ENCODE assay signal across 17 cellular contexts in the genomic region with DNA sequence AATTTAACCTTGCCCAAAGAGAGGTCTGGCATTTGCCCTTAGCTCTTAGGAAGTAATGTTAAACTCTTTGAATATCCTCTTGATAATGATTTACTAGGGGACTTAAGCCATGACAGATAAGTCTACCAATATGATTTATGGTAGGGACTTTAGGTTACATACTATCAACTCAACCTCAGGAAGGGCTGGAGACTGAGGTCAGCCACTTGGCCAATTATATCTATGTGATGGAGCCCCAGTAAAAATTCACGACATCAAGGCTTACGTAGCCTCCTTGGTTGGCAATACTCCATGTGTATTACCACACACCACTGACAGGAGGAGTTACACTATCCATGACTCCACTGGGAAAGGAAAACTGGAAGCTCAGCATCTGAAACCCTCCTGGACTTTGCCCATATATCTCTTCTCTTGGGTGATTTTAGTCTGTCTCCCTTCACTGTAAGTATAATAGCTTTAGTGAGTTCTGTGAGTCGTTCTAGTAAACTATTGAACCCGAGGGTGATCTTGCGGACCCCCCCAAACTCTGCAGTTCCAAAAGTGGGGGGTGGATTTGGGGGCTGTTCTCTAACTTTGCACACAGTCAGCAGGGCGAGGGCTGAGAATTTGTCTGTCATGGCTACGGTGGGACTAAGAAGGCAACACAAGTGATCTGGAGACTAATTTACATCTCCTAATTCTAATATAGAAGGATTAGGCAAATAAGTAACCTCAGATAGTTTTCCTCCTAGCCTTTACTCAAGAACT.
DNase-seq lines count a peak whose midpoint lies in the region; ATAC-seq and TF ChIP-seq lines count a peak whose summit lies in the region.
"Had no signal": no experiment of that assay in that cellular context is flagged by ENCODE, and none has a peak within 500 bp of the region (broad histone marks: within the 10 kb centered on the region; RNA-seq: fewer than 3 reads in every experiment).

No MANE protein-coding gene starts in this region.

- no peaks in the 10 kb centered on the region for H3K27me3 ChIP-seq in lower lobe of right lung (ENCODE audit: low read depth)
- H3K27me3 ChIP-seq: stomach had no signal

- H3K4me3 ChIP-seq in fibroblast of mammary gland (ENCODE audit: control insufficient read depth, low read depth, low read length) (no peak overlapping the region), lower lobe of right lung (no peak overlapping the region)
- H3K4me3 ChIP-seq: PC-9, prostate gland, stomach had no signal

- peak; percentile 61 to 73 for ATAC-seq in lower lobe of right lung
- ATAC-seq in GM18873 (IDR thresholded peaks at IDR 0.05; ENCODE audit: low FRiP score, unreplicated experiment): no peak
- ATAC-seq: activated T-helper 17 cell treated with anti-CD3 and anti-CD28 coated beads, Interleukin-2, amount 50 U/mL, for 72 hours had no signal

- no peaks in the 10 kb centered on the region for H3K4me1 ChIP-seq in lower lobe of right lung
- H3K4me1 ChIP-seq: prostate gland had no signal

- TF ChIP-seq CTCF in fibroblast of mammary gland (conservative IDR thresholded peaks at IDR 0.05; ENCODE audit: control insufficient read depth, insufficient read depth, low read depth, low read length) (no peak), lower lobe of right lung (IDR thresholded peaks at IDR 0.05) (no peak)

- peaks cover 12% of the 10 kb centered on the region for H3K9me3 ChIP-seq in lower lobe of right lung
- H3K9me3 ChIP-seq: prostate gland had no signal

- intact Hi-C loops in lower lobe of right lung (cut with DNase I): no loop called here

- H3K27ac ChIP-seq in lower lobe of right lung: no peak overlapping the region
- H3K27ac ChIP-seq: HL-60, PC-9, prostate gland, stomach had no signal

- in situ Hi-C loops in Caki2 (cut with HindIII; ENCODE audit: low pct_unique_long_range_greater_than_20kb, low sequenced_read_pairs): no loop called here

- H3K36me3 ChIP-seq in lower lobe of right lung: peaks cover 4% of the 10 kb centered on the region
- H3K36me3 ChIP-seq: prostate gland had no signal

- peak; percentile 92 for DNase-seq in Caki2 (ENCODE audit: low read depth)
- peak; percentile 80 for DNase-seq in HuH-7.5 (ENCODE audit: low spot score)
- peak; percentile 46 for DNase-seq in fibroblast of mammary gland (ENCODE audit: low read depth)
- no peak for DNase-seq in lower lobe of right lung
- no peak for DNase-seq in T1000 (lab: John Stamatoyannopoulos, UW)
- DNase-seq in RPMI8226: no peak
- no peak for DNase-seq in SW 1271 (lab: John Stamatoyannopoulos, UW)
- DNase-seq: activated CD8-positive, alpha-beta memory T cell treated with anti-CD3 and anti-CD28 coated beads for 24 hours; cerebellar nuclear complex; NCI-H187; NCI-H510A; PC-9; stomach had no signal

Comparison
In these comparisons a context has a peak if more than half of its experiments do, and no peak if none do; other contexts are left out.
1. DNase-seq: peak in Caki2 (single experiment), HuH-7.5 (single experiment) and fibroblast of mammary gland (single experiment); none in lower lobe of right lung (single experiment), T1000 (single experiment), RPMI8226 (single experiment) and SW 1271 (0 of 2).